Comparison of ENCODE assay signal across 8 cellular contexts in genomic region chr5:126499742-126500396, GRCh38.
DNase-seq lines count a peak whose midpoint lies in the region; ATAC-seq, FAIRE-seq and TF ChIP-seq lines count a peak whose summit lies in the region.

No MANE protein-coding gene starts in this region.

- no peak overlapping the region for H3K4me3 Mint-ChIP-seq in endothelial cell (ENCODE audit: unreplicated experiment)

- intact Hi-C loops in lower leg skin (cut with DNase I; ENCODE audit: low total_unique reads): no loop called here

- no peaks in the 10 kb centered on the region for H3K9me3 Mint-ChIP-seq in endothelial cell (ENCODE audit: unreplicated experiment)

- H3K27me3 ChIP-seq in small intestine (ENCODE audit: control insufficient read depth in 2 of 2, insufficient read depth in 2 of 2, low read length in 2 of 2): no peaks in the 10 kb centered on the region

- ATAC-seq in A549: peak; percentile 13 to 44; a peak in 1 of 6 replicates
- ATAC-seq in HG02885 (IDR thresholded peaks at IDR 0.05; ENCODE audit: poor library complexity, unreplicated experiment): peak; percentile 75

- H3K4me1 Mint-ChIP-seq in endothelial cell (ENCODE audit: unreplicated experiment): peaks cover 11% of the 10 kb centered on the region

- POLR2A ChIA-PET in A549 (lab: Yijun Ruan, JAX): no interaction called here

- DNase-seq in A549 (ENCODE audit: low read depth in 1 of 2, low spot score in 1 of 2) (peak in 1 of 2 experiments; percentile 13), OCI-M1 (lab: John Stamatoyannopoulos, UW) (peak; percentile 51), endothelial cell (ENCODE audit: low spot score) (peak; percentile 31), small intestine (peak; percentile 50), NCI-H526 treated with DMSO at 0.1 percent for 48 hours (lab: John Stamatoyannopoulos, UW) (no peak), lower leg skin (ENCODE audit: low spot score in 2 of 2) (no peak)

- H3K4me1 ChIP-seq in A549 (no peaks in the 10 kb centered on the region), small intestine (ENCODE audit: control insufficient read depth in 2 of 2, insufficient read depth in 1 of 2, low read depth in 1 of 2, low read length in 1 of 2) (no peaks in the 10 kb centered on the region)

- peaks cover 3% of the 10 kb centered on the region for H3K27me3 Mint-ChIP-seq in endothelial cell (ENCODE audit: unreplicated experiment)

- WGBS in A549 (ENCODE audit: missing lambda C conversion rate): 79% methylated on average over 4 of the region's 4 CpGs
- 85 to 93% (median 86%) methylated on average over 4 of the region's 4 CpGs for WGBS in small intestine, 3 donors
- WGBS in lower leg skin, 2 donors: 92 to 95% methylated on average over 4 of the region's 4 CpGs

- no peak overlapping the region for H3K27ac ChIP-seq in A549
- no peak overlapping the region for H3K27ac ChIP-seq in small intestine (ENCODE audit: low read depth in 1 of 2, low read length in 1 of 2)

- no peaks in the 10 kb centered on the region for H3K9me3 ChIP-seq in A549
- H3K9me3 ChIP-seq in small intestine (ENCODE audit: control insufficient read depth, low read depth): no peaks in the 10 kb centered on the region

- TF ChIP-seq CTCF in A549 (IDR thresholded peaks at IDR 0.05) (peak; percentile 32), GM12875 (IDR thresholded peaks at IDR 0.05; ENCODE audit: borderline replicate concordance, insufficient read depth, low read depth, low read length) (peak; percentile 73), endothelial cell (IDR thresholded peaks at IDR 0.05; ENCODE audit: unreplicated experiment) (peak; percentile 61), lower leg skin (IDR thresholded peaks at IDR 0.05) (no peak)

- no peak overlapping the region for H3K4me3 ChIP-seq in A549
- H3K4me3 ChIP-seq in GM12875 (ENCODE audit: low read depth, low read length): no peak overlapping the region
- H3K4me3 ChIP-seq in small intestine (ENCODE audit: low read depth in 1 of 2, low read length in 2 of 2): no peak overlapping the region
- H3K4me3 ChIP-seq in lower leg skin (ENCODE audit: low read depth, poor library complexity, severe bottlenecking): no peak overlapping the region

- H3K4me2 ChIP-seq in A549: no peak overlapping the region

- CTCF ChIA-PET in A549 (lab: Yijun Ruan, JAX): interaction anchor here (0.6 to 2.3 kb wide), 11 partner anchors 10 to 161 kb away, joined by 3 to 6 read pairs (median 3); no protein-coding TSS in a partner anchor

- TF ChIP-seq RAD21 in A549 (conservative IDR thresholded peaks at IDR 0.05 in 1 of 2, IDR thresholded peaks at IDR 0.05 in 1 of 2): peak in 1 of 2 experiments; percentile 26; a peak in 1 of 5 replicates

- no peak for TF ChIP-seq EP300 in A549 (IDR thresholded peaks at IDR 0.05)

- H3K36me3 Mint-ChIP-seq in endothelial cell (ENCODE audit: low read depth, unreplicated experiment): no peaks in the 10 kb centered on the region

- FAIRE-seq in A549 (lab: Jason Lieb, UNC): no peak
- no peak for FAIRE-seq in small intestine (lab: Jason Lieb, UNC)

- H3K36me3 ChIP-seq in small intestine (ENCODE audit: control insufficient read depth in 2 of 2, insufficient read depth in 2 of 2, low read length in 2 of 2): no peaks in the 10 kb centered on the region

- TF ChIP-seq POLR2A in A549 (IDR thresholded peaks at IDR 0.05; ENCODE audit: low read length) (no peak), lower leg skin (IDR thresholded peaks at IDR 0.05) (no peak)

- no peak overlapping the region for H3K27ac Mint-ChIP-seq in endothelial cell (ENCODE audit: unreplicated experiment)

TF ChIP-seq in A549, 52 proteins besides CTCF, POLR2A, EP300 and RAD21:
- TF ChIP-seq ELK1 (IDR thresholded peaks at IDR 0.05; ENCODE audit: low read depth, low read length): no peak
- no peak for TF ChIP-seq ZSCAN20 (CRISPR knock-in tag; IDR thresholded peaks at IDR 0.05)
- TF ChIP-seq CBX8 (IDR thresholded peaks at IDR 0.05): no peak
- no peak for TF ChIP-seq KDM5A (IDR thresholded peaks at IDR 0.05)
- TF ChIP-seq HMGXB4 (CRISPR knock-in tag; IDR thresholded peaks at IDR 0.05; ENCODE audit: borderline replicate concordance): no peak
- TF ChIP-seq FOSL2 (IDR thresholded peaks at IDR 0.05): no peak
- TF ChIP-seq FOSL2 (CRISPR knock-in tag; IDR thresholded peaks at IDR 0.05): no peak

Comparison
In these comparisons a context has a peak if more than half of its experiments do, and no peak if none do; other contexts are left out.
1. DNase-seq: peak in OCI-M1 (single experiment), endothelial cell (single experiment) and small intestine (single experiment); none in NCI-H526 treated with DMSO at 0.1 percent for 48 hours (single experiment) and lower leg skin (0 of 2).
2. CTCF ChIP-seq: peak in A549 (single experiment), GM12875 (single experiment) and endothelial cell (single experiment); none in lower leg skin (0 of 3).